ENCODE assay signal across 33 cellular contexts in the genomic region with DNA sequence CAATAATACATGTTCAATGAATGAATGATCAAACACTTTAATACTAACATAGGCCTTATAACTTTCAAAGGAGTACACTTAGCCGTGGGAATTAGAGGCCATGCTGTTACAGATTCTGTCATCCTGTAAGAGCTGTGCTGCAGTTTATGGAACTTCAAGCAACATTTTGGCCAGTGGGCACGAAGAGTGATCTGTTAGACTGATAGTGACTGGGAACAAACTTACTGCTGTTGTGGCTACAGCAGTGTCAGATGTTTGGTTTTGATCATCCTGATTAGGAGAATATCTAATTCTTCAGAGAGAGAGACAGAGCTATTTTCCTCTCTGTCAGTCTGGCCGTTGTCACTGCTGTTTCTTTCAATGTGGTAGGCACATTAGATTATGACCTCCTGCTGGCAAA.
"Had no signal": no experiment of that assay in that cellular context is flagged by ENCODE, and none has a peak within 500 bp of the region (broad histone marks: within the 10 kb centered on the region; RNA-seq: fewer than 3 reads in every experiment).

No MANE protein-coding gene starts in this region.

- H3K27me3 ChIP-seq: MG63 had no signal

- H3K36me3 ChIP-seq: MG63 had no signal

- H3K9me3 ChIP-seq: MG63 had no signal

- H3K4me3 ChIP-seq: MG63 had no signal

- DNase-seq: Karpas-422, Kasumi-1, MG63, MM.1S, MV-4-11, NCI-H1048, NCI-H1092, NCI-H1092 treated with DMSO at 0.1 percent for 48 hours, NCI-H1105, NCI-H1105 treated with DMSO at 0.1 percent for 48 hours, NCI-H1417, NCI-H1417 treated with DMSO at 0.1 percent for 48 hours, NCI-H1436, NCI-H1436 treated with DMSO at 0.1 percent for 48 hours, NCI-H1694, NCI-H1694 treated with DMSO at 0.1 percent for 48 hours, NCI-H187, NCI-H187 treated with DMSO at 0.1 percent for 48 hours, NCI-H1930, NCI-H2029, NCI-H2029 treated with DMSO at 0.1 percent for 48 hours, NCI-H2081, NCI-H2081 treated with DMSO at 0.1 percent for 48 hours, NCI-H2107, NCI-H2171, NCI-H2171 treated with DMSO at 0.1 percent for 48 hours, NCI-H2227 treated with DMSO at 0.1 percent for 48 hours, NCI-H226, NCI-H345, NCI-H446, NCI-H446 treated with DMSO at 0.1 percent for 48 hours, NCI-H510A, NCI-H510A treated with DMSO at 0.1 percent for 48 hours had no signal
